Comparison of ENCODE assay signal across 10 cellular contexts in the genomic region with DNA sequence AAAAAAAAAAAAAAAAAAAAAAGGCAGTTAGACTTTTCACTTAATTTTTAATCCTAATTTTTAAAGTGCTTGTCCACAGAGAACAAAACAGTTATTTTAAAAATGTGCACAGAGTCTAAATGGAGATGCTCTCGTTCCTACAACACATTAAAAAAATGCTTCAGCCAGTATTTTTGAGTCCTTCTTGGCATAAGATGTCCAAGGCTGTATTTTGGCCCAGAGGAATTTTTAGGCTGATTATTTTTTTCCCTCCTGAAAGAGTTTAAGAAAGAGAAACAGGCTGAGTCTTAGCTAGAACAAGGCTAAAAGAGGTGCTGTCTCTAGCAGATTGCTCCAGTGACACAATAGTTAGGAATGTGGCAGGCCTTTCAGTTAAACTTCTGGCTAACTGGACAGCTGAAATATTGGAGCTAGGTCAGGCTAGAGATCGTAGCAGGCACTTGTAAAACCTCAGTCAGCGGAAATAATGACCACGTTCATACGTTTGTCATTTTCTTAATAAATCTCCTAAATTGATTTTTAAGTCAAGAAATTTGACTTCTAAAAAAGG.
DNase-seq lines count a peak whose midpoint lies in the region; ATAC-seq and TF ChIP-seq lines count a peak whose summit lies in the region.
"Had no signal": no experiment of that assay in that cellular context is flagged by ENCODE, and none has a peak within 500 bp of the region (broad histone marks: within the 10 kb centered on the region; RNA-seq: fewer than 3 reads in every experiment).

No MANE protein-coding gene starts in this region.

- no peaks in the 10 kb centered on the region for H3K36me3 ChIP-seq in SJSA1
- H3K36me3 ChIP-seq in osteoblast (ENCODE audit: insufficient read depth, low read length), result no peaks in the 10 kb centered on the region

- H3K4me1 Mint-ChIP-seq in Calu3 (ENCODE audit: low read depth, unreplicated experiment), result peaks cover 25% of the 10 kb centered on the region
- no peaks in the 10 kb centered on the region for H3K4me1 Mint-ChIP-seq in activated T-cell treated with anti-CD3 and anti-CD28 coated beads, Interleukin-2, amount 50 U/mL, for 72 hours (ENCODE audit: low read depth)
- H3K4me1 Mint-ChIP-seq: CD8-positive, alpha-beta memory T cell had no signal

- peak overlapping the region; percentile 17 for H3K4me2 ChIP-seq in osteoblast (ENCODE audit: insufficient read depth, low read length)

- intact Hi-C loops in Calu3 (cut with micrococcal nuclease; ENCODE audit: unreplicated experiment), result loop anchor here (2.0 to 10.0 kb wide), 2 partner anchors 138 to 272 kb away; a partner anchor contains a TSS

- no peaks in the 10 kb centered on the region for H3K36me3 Mint-ChIP-seq in Calu3 (ENCODE audit: insufficient read depth, unreplicated experiment)
- no peaks in the 10 kb centered on the region for H3K36me3 Mint-ChIP-seq in activated T-cell treated with anti-CD3 and anti-CD28 coated beads, Interleukin-2, amount 50 U/mL, for 72 hours (ENCODE audit: insufficient read depth in 2 of 2)
- H3K36me3 Mint-ChIP-seq: CD8-positive, alpha-beta memory T cell had no signal

- no peaks in the 10 kb centered on the region for H3K9me3 ChIP-seq in SJSA1 (replicated peaks)
- no peaks in the 10 kb centered on the region for H3K9me3 ChIP-seq in osteoblast (ENCODE audit: low read depth, low read length)

- no peaks in the 10 kb centered on the region for H3K79me2 ChIP-seq in osteoblast (ENCODE audit: insufficient read depth, low read length)

- H3K9me3 Mint-ChIP-seq in Calu3 (ENCODE audit: low read depth, unreplicated experiment), result no peaks in the 10 kb centered on the region
- H3K9me3 Mint-ChIP-seq in activated T-cell treated with anti-CD3 and anti-CD28 coated beads, Interleukin-2, amount 50 U/mL, for 72 hours, result peaks cover 6% of the 10 kb centered on the region in 2 donors

- DNase-seq in Calu3, result peak; percentile 32
- peak; percentile 67 to 78 for DNase-seq in SJSA1 (ENCODE audit: low read depth in 1 of 2, low spot score in 2 of 2)
- peak; percentile 2 to 49 for DNase-seq in foreskin keratinocyte
- DNase-seq in osteoblast (ENCODE audit: insufficient read length, low spot score, missing footprints), result peak; percentile 67
- DNase-seq in activated T-cell treated with anti-CD3 and anti-CD28 coated beads, Interleukin-2, amount 50 U/mL, for 72 hours, result no peak
- no peak for DNase-seq in substantia nigra (lab: John Stamatoyannopoulos, UW)
- DNase-seq in pons (ENCODE audit: low spot score), result no peak
- no peak for DNase-seq in RPMI8226
- DNase-seq: CD8-positive, alpha-beta memory T cell; NCI-H146 had no signal

- no peaks in the 10 kb centered on the region for H4K20me1 ChIP-seq in osteoblast (ENCODE audit: insufficient read depth, low read length)

- H3K27me3 ChIP-seq in SJSA1 (replicated peaks) (no peaks in the 10 kb centered on the region), foreskin keratinocyte (no peaks in the 10 kb centered on the region), osteoblast (ENCODE audit: insufficient read depth, low read length) (no peaks in the 10 kb centered on the region)

- H2AFZ ChIP-seq in osteoblast (ENCODE audit: low read length), result no peak overlapping the region

- peak; percentile 20 for ATAC-seq in foreskin keratinocyte
- ATAC-seq in activated T-cell treated with anti-CD3 and anti-CD28 coated beads, Interleukin-2, amount 50 U/mL, for 72 hours (replicated peaks in 1 of 2), result no peak

- H3K27ac Mint-ChIP-seq in Calu3 (ENCODE audit: unreplicated experiment), result no peak overlapping the region
- no peak overlapping the region for H3K27ac Mint-ChIP-seq in activated T-cell treated with anti-CD3 and anti-CD28 coated beads, Interleukin-2, amount 50 U/mL, for 72 hours
- H3K27ac Mint-ChIP-seq: CD8-positive, alpha-beta memory T cell had no signal

- CTCF ChIA-PET in Calu3 (lab: Charles Lee), result interaction anchor here (1.0 kb wide), 1 partner anchor 270 kb away, joined by 3 read pairs; no protein-coding TSS in a partner anchor

- no peak overlapping the region for H3K4me3 ChIP-seq in SJSA1
- no peak overlapping the region for H3K4me3 ChIP-seq in osteoblast (ENCODE audit: insufficient read depth, low read length)

- no peak overlapping the region for H3K4me3 Mint-ChIP-seq in Calu3 (ENCODE audit: low read depth, unreplicated experiment)
- H3K4me3 Mint-ChIP-seq in activated T-cell treated with anti-CD3 and anti-CD28 coated beads, Interleukin-2, amount 50 U/mL, for 72 hours, result no peak overlapping the region
- H3K4me3 Mint-ChIP-seq: CD8-positive, alpha-beta memory T cell had no signal

- peak overlapping the region; percentile 97 for H3K27ac ChIP-seq in SJSA1
- no peak overlapping the region for H3K27ac ChIP-seq in foreskin keratinocyte
- H3K27ac ChIP-seq in osteoblast (ENCODE audit: low read depth, low read length), result no peak overlapping the region
- no peak overlapping the region for H3K27ac ChIP-seq in substantia nigra (ENCODE audit: low read depth, low read length, poor library complexity, severe bottlenecking)

- H3K4me1 ChIP-seq in SJSA1 (replicated peaks) (peaks cover 39% of the 10 kb centered on the region), foreskin keratinocyte (no peaks in the 10 kb centered on the region), osteoblast (ENCODE audit: insufficient read depth, low read length) (peaks cover 6% of the 10 kb centered on the region)

- no peaks in the 10 kb centered on the region for H3K27me3 Mint-ChIP-seq in Calu3 (ENCODE audit: unreplicated experiment)
- no peaks in the 10 kb centered on the region for H3K27me3 Mint-ChIP-seq in activated T-cell treated with anti-CD3 and anti-CD28 coated beads, Interleukin-2, amount 50 U/mL, for 72 hours (ENCODE audit: low read depth)
- H3K27me3 Mint-ChIP-seq: CD8-positive, alpha-beta memory T cell had no signal

- no TSS peak for BruUV-seq in Calu3 (replicated peaks; lab: Mats Ljungman, UMichigan)

- TF ChIP-seq CTCF in Calu3 (IDR thresholded peaks at IDR 0.05; ENCODE audit: unreplicated experiment), result no peak
- no peak for TF ChIP-seq CTCF in foreskin keratinocyte (conservative IDR thresholded peaks at IDR 0.05)
- TF ChIP-seq CTCF in osteoblast (IDR thresholded peaks at IDR 0.05; ENCODE audit: extremely low read depth, low read depth, low read length), result no peak

Comparison
In these comparisons a context has a peak if more than half of its experiments do, and no peak if none do; other contexts are left out.
1. DNase-seq: peak in Calu3 (single experiment), SJSA1 (2 of 2), foreskin keratinocyte (2 of 2) and osteoblast (single experiment); none in activated T-cell treated with anti-CD3 and anti-CD28 coated beads, Interleukin-2, amount 50 U/mL, for 72 hours (0 of 2), substantia nigra (0 of 49), pons (single experiment) and RPMI8226 (single experiment).